2 cellular contexts compared by ENCODE assay signal in the genomic region with DNA sequence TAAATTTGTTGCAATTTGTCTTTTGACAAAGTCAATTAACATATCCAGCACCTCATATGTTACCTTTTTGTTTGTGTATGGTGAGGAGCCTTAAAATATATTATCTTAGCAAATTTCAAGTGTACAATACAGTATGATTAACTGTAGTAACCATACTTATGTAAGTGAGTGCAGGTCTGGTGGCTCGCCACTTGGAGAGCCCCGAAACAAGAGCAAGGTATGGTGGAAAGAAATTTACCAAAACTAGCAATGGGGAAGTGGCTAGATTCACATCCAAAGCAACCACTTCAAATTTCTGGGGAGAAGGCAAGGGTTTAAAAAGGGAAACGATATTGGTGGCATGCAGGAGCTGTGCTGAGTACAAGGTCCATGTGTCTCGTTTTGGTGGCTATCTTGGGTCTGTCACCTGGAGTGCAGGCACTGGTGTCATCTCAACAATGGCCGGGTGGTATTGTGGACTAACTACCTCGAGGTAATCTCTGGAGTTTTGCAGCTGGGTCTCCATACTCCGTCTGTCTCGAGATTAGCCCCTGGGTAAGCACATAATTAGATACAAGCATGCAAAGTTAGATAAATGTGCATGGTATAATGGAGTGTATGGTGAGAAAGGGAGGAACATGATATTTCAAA.
TF ChIP-seq lines count a peak whose summit lies in the region.

No MANE protein-coding gene starts in this region.

TF ChIP-seq in SK-N-SH treated with all-trans-retinoic acid at 6 μM for 48 hours, 23 proteins besides CTCF, POLR2A, EP300 and RAD21 (continued from another document):
- TF ChIP-seq, protein P1, sequence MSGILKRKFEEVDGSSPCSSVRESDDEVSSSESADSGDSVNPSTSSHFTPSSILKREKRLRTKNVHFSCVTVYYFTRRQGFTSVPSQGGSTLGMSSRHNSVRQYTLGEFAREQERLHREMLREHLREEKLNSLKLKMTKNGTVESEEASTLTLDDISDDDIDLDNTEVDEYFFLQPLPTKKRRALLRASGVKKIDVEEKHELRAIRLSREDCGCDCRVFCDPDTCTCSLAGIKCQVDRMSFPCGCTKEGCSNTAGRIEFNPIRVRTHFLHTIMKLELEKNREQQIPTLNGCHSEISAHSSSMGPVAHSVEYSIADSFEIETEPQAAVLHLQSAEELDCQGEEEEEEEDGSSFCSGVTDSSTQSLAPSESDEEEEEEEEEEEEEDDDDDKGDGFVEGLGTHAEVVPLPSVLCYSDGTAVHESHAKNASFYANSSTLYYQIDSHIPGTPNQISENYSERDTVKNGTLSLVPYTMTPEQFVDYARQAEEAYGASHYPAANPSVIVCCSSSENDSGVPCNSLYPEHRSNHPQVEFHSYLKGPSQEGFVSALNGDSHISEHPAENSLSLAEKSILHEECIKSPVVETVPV (CRISPR knock-in tag; IDR thresholded peaks at IDR 0.05) = no peak
- TF ChIP-seq, protein P2, sequence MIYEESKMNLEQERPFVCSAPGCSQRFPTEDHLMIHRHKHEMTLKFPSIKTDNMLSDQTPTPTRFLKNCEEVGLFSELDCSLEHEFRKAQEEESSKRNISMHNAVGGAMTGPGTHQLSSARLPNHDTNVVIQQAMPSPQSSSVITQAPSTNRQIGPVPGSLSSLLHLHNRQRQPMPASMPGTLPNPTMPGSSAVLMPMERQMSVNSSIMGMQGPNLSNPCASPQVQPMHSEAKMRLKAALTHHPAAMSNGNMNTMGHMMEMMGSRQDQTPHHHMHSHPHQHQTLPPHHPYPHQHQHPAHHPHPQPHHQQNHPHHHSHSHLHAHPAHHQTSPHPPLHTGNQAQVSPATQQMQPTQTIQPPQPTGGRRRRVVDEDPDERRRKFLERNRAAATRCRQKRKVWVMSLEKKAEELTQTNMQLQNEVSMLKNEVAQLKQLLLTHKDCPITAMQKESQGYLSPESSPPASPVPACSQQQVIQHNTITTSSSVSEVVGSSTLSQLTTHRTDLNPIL (CRISPR knock-in tag; IDR thresholded peaks at IDR 0.05; ENCODE audit: low read depth) = no peak
- TF ChIP-seq PPARA (CRISPR knock-in tag; IDR thresholded peaks at IDR 0.05; ENCODE audit: borderline replicate concordance) (no peak), CSDC2 (CRISPR knock-in tag; IDR thresholded peaks at IDR 0.05) (no peak), OSR1 (CRISPR knock-in tag; IDR thresholded peaks at IDR 0.05) (no peak), ESRRG (CRISPR knock-in tag; IDR thresholded peaks at IDR 0.05) (no peak)

TF ChIP-seq in SK-N-SH, 30 proteins besides CTCF, POLR2A, EP300 and RAD21 (continued from another document):
- TF ChIP-seq, protein P3, sequence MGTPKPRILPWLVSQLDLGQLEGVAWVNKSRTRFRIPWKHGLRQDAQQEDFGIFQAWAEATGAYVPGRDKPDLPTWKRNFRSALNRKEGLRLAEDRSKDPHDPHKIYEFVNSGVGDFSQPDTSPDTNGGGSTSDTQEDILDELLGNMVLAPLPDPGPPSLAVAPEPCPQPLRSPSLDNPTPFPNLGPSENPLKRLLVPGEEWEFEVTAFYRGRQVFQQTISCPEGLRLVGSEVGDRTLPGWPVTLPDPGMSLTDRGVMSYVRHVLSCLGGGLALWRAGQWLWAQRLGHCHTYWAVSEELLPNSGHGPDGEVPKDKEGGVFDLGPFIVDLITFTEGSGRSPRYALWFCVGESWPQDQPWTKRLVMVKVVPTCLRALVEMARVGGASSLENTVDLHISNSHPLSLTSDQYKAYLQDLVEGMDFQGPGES (IDR thresholded peaks at IDR 0.05; ENCODE audit: low read depth, low read length) = no peak
- TF ChIP-seq ELF1 (IDR thresholded peaks at IDR 0.05) (no peak), RCOR1 (IDR thresholded peaks at IDR 0.05; ENCODE audit: low read length) (no peak), NRF1 (IDR thresholded peaks at IDR 0.05; ENCODE audit: low read depth, low read length) (no peak), EZH2phosphoT487 (IDR thresholded peaks at IDR 0.05; ENCODE audit: borderline replicate concordance, low read depth) (no peak), CHD2 (IDR thresholded peaks at IDR 0.05; ENCODE audit: low read length, partially characterized antibody) (no peak)
TF ChIP-seq in SK-N-SH: peak in this region for 0.
